ENCODE assay signal across 23 cellular contexts in genomic region chr7:20227291-20227795, GRCh38.
"Had no signal": no experiment of that assay in that cellular context is flagged by ENCODE, and none has a peak within 500 bp of the region (broad histone marks: within the 10 kb centered on the region; RNA-seq: fewer than 3 reads in every experiment).

No MANE protein-coding gene starts in this region.

- H3K27ac ChIP-seq: colonic mucosa, KMS-11 had no signal

- H3K4me2 ChIP-seq: KMS-11 had no signal

- H3K9ac ChIP-seq: KMS-11 had no signal

- FAIRE-seq: TTC549 had no signal

- H3K4me3 ChIP-seq: colonic mucosa had no signal

- H3K36me3 ChIP-seq: colonic mucosa had no signal

- H3K9me3 ChIP-seq: colonic mucosa had no signal

- H3K27me3 ChIP-seq: colonic mucosa had no signal

- ATAC-seq: activated T-helper 17 cell treated with anti-CD3 and anti-CD28 coated beads, Interleukin-2, amount 50 U/mL, for 72 hours; T-cell had no signal

- H3K4me1 ChIP-seq: colonic mucosa had no signal

- DNase-seq: activated CD4-positive, alpha-beta memory T cell treated with anti-CD3 and anti-CD28 coated beads, Interleukin-2, amount 10 ng/mL, durations not matched to agents 7 days and 5 days; activated CD4-positive, alpha-beta T cell treated with anti-CD3 and anti-CD28 coated beads, Interleukin-2, amount 50 U/mL, for 1 hour; activated CD4-positive, CD25-positive, alpha-beta regulatory T cell; activated gamma-delta T cell; activated naive CD4-positive, alpha-beta T cell treated with anti-CD3 and anti-CD28 coated beads for 36 hours; activated T-cell treated with anti-CD3 and anti-CD28 coated beads for 4 hours; activated T-cell treated with anti-CD3 and anti-CD28 coated beads, Interleukin-2, amount 50 U/mL, for 48 hours; caudate nucleus; colonic mucosa; MM.1S; NCI-H1048; NCI-H187 treated with DMSO at 0.1 percent for 48 hours; NCI-H2171; NCI-H2227 treated with DMSO at 0.1 percent for 48 hours; NCI-H446 treated with DMSO at 0.1 percent for 48 hours; NCI-H524 treated with DMSO at 0.1 percent for 48 hours; SIG-M5; T-cell; T-helper 2 cell; T1000 had no signal
